ENCODE assay signal across 21 cellular contexts in genomic region chr19:38522915-38523314, GRCh38.
"Had no signal": no experiment of that assay in that cellular context is flagged by ENCODE, and none has a peak within 500 bp of the region (broad histone marks: within the 10 kb centered on the region; RNA-seq: fewer than 3 reads in every experiment).

No MANE protein-coding gene starts in this region.

- H3K36me3 ChIP-seq: MG63, Peyer's patch had no signal

- H3K27ac ChIP-seq: Peyer's patch, SJCRH30, SK-N-MC had no signal

- H3K4me1 ChIP-seq: Peyer's patch, SJCRH30 had no signal

- H3K4me3 ChIP-seq: MG63, Peyer's patch, SJCRH30, SK-N-MC had no signal

- H3K27me3 ChIP-seq: Peyer's patch, SJCRH30 had no signal

- ATAC-seq: PC-3, Right ventricle myocardium inferior had no signal

- DNase-seq: Karpas-422, KG1, MG63, NCI-H1092, NCI-H1105 treated with DMSO at 0.1 percent for 48 hours, NCI-H1417 treated with DMSO at 0.1 percent for 48 hours, NCI-H146, NCI-H1694 treated with DMSO at 0.1 percent for 48 hours, NCI-H1930, NCI-H2081, NCI-H2107, NCI-H2227 treated with DMSO at 0.1 percent for 48 hours, NCI-H524, NCI-H526 treated with DMSO at 0.1 percent for 48 hours, NCI-H774, PC-3, Peyer's patch, SHP77 treated with DMSO at 0.1 percent for 48 hours, SJCRH30 had no signal

- H3K9me3 ChIP-seq: MG63, Peyer's patch, SJCRH30 had no signal
